In the genomic region with DNA sequence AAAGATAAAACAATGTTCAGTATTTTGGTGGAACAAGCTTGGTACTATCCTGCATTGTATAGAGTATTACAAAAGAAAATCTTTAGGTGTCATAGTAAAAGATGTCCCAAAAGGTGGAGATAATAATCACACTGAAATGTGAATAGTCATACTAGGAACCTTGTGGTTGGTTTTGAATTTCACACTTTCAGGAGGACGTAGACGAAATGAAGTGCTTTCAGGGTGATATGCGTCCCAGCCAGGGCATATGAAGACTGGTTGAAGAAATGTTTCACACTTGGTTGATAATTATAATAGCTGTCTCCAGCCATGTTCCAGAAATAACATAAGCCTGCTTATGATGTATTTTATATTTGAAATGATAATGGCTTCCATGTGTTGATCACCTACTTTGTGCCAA, we compare ENCODE assay signal across 1 cellular context.
TF ChIP-seq lines count a peak whose summit lies in the region.

No MANE protein-coding gene starts in this region.

TF ChIP-seq in GM12878, 131 proteins besides CTCF, POLR2A, EP300 and RAD21 (continued from another document):
- TF ChIP-seq, protein P1, sequence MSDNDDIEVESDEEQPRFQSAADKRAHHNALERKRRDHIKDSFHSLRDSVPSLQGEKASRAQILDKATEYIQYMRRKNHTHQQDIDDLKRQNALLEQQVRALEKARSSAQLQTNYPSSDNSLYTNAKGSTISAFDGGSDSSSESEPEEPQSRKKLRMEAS (IDR thresholded peaks at IDR 0.05; ENCODE audit: low read depth, low read length): no peak
- TF ChIP-seq, protein P2, sequence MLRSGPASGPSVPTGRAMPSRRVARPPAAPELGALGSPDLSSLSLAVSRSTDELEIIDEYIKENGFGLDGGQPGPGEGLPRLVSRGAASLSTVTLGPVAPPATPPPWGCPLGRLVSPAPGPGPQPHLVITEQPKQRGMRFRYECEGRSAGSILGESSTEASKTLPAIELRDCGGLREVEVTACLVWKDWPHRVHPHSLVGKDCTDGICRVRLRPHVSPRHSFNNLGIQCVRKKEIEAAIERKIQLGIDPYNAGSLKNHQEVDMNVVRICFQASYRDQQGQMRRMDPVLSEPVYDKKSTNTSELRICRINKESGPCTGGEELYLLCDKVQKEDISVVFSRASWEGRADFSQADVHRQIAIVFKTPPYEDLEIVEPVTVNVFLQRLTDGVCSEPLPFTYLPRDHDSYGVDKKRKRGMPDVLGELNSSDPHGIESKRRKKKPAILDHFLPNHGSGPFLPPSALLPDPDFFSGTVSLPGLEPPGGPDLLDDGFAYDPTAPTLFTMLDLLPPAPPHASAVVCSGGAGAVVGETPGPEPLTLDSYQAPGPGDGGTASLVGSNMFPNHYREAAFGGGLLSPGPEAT (IDR thresholded peaks at IDR 0.05; ENCODE audit: low read depth): peak; percentile 47; the same call in 1 of the 2 replicates
- TF ChIP-seq RELA (IDR thresholded peaks at IDR 0.05; ENCODE audit: borderline replicate concordance, partially characterized antibody) (no peak), MYC (IDR thresholded peaks at IDR 0.05; ENCODE audit: insufficient read depth, insufficient read length, insufficient replicate concordance, low read length, severe bottlenecking) (no peak), ZNF217 (IDR thresholded peaks at IDR 0.05) (0 out of 2 replicates have a peak, but pooled peaks have one; percentile 58), POU2F2 (IDR thresholded peaks at IDR 0.05; ENCODE audit: borderline replicate concordance, low read depth, low read length) (peak; percentile 74; the same call in 2 of the 3 replicates), NFIC (IDR thresholded peaks at IDR 0.05; ENCODE audit: low read depth, low read length) (peak; percentile 72; the same call in 1 of the 2 replicates), KDM1A (IDR thresholded peaks at IDR 0.05; ENCODE audit: borderline replicate concordance) (no peak), RAD51 (IDR thresholded peaks at IDR 0.05) (no peak), FOS (IDR thresholded peaks at IDR 0.05; ENCODE audit: borderline replicate concordance, extremely low read depth, insufficient read length) (no peak), IRF4 (IDR thresholded peaks at IDR 0.05; ENCODE audit: low read depth, low read length) (peak; percentile 92), SMARCA5 (IDR thresholded peaks at IDR 0.05) (no peak), NFXL1 (IDR thresholded peaks at IDR 0.05; ENCODE audit: borderline replicate concordance) (no peak), HCFC1 (IDR thresholded peaks at IDR 0.05; ENCODE audit: low read length) (no peak), IKZF2 (IDR thresholded peaks at IDR 0.05) (peak; percentile 83 to 84), BMI1 (IDR thresholded peaks at IDR 0.05; ENCODE audit: borderline replicate concordance) (peak; percentile 46; the same call in 1 of the 2 replicates), FOXM1 (IDR thresholded peaks at IDR 0.05; ENCODE audit: low read depth, low read length) (no peak), ATF7 (IDR thresholded peaks at IDR 0.05; ENCODE audit: low read depth) (peak; percentile 76), PML (IDR thresholded peaks at IDR 0.05; ENCODE audit: low read length) (no peak), TARDBP (IDR thresholded peaks at IDR 0.05; ENCODE audit: borderline replicate concordance) (no peak), JUNB (IDR thresholded peaks at IDR 0.05) (peak; percentile 87), IKZF1 (conservative IDR thresholded peaks at IDR 0.05) (peak; percentile 58), POLR2AphosphoS2 (IDR thresholded peaks at IDR 0.05; ENCODE audit: low read depth, low read length) (no peak), BHLHE40 (IDR thresholded peaks at IDR 0.05; ENCODE audit: borderline replicate concordance in 1 of 2, low read depth in 2 of 2, low read length in 1 of 2) (peak in 1 of 2 experiments; percentile 46; a peak in 1 of 4 replicates)
- TF ChIP-seq, protein P3, sequence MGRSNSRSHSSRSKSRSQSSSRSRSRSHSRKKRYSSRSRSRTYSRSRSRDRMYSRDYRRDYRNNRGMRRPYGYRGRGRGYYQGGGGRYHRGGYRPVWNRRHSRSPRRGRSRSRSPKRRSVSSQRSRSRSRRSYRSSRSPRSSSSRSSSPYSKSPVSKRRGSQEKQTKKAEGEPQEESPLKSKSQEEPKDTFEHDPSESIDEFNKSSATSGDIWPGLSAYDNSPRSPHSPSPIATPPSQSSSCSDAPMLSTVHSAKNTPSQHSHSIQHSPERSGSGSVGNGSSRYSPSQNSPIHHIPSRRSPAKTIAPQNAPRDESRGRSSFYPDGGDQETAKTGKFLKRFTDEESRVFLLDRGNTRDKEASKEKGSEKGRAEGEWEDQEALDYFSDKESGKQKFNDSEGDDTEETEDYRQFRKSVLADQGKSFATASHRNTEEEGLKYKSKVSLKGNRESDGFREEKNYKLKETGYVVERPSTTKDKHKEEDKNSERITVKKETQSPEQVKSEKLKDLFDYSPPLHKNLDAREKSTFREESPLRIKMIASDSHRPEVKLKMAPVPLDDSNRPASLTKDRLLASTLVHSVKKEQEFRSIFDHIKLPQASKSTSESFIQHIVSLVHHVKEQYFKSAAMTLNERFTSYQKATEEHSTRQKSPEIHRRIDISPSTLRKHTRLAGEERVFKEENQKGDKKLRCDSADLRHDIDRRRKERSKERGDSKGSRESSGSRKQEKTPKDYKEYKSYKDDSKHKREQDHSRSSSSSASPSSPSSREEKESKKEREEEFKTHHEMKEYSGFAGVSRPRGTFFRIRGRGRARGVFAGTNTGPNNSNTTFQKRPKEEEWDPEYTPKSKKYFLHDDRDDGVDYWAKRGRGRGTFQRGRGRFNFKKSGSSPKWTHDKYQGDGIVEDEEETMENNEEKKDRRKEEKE (IDR thresholded peaks at IDR 0.05): no peak
- TF ChIP-seq, protein P4, sequence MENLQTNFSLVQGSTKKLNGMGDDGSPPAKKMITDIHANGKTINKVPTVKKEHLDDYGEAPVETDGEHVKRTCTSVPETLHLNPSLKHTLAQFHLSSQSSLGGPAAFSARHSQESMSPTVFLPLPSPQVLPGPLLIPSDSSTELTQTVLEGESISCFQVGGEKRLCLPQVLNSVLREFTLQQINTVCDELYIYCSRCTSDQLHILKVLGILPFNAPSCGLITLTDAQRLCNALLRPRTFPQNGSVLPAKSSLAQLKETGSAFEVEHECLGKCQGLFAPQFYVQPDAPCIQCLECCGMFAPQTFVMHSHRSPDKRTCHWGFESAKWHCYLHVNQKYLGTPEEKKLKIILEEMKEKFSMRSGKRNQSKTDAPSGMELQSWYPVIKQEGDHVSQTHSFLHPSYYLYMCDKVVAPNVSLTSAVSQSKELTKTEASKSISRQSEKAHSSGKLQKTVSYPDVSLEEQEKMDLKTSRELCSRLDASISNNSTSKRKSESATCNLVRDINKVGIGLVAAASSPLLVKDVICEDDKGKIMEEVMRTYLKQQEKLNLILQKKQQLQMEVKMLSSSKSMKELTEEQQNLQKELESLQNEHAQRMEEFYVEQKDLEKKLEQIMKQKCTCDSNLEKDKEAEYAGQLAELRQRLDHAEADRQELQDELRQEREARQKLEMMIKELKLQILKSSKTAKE (IDR thresholded peaks at IDR 0.05; ENCODE audit: low read depth, poor library complexity, severe bottlenecking): peak; percentile 79
- TF ChIP-seq, protein P5, sequence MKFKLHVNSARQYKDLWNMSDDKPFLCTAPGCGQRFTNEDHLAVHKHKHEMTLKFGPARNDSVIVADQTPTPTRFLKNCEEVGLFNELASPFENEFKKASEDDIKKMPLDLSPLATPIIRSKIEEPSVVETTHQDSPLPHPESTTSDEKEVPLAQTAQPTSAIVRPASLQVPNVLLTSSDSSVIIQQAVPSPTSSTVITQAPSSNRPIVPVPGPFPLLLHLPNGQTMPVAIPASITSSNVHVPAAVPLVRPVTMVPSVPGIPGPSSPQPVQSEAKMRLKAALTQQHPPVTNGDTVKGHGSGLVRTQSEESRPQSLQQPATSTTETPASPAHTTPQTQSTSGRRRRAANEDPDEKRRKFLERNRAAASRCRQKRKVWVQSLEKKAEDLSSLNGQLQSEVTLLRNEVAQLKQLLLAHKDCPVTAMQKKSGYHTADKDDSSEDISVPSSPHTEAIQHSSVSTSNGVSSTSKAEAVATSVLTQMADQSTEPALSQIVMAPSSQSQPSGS (IDR thresholded peaks at IDR 0.05; ENCODE audit: low read length): peak; percentile 62
- TF ChIP-seq, protein P6, sequence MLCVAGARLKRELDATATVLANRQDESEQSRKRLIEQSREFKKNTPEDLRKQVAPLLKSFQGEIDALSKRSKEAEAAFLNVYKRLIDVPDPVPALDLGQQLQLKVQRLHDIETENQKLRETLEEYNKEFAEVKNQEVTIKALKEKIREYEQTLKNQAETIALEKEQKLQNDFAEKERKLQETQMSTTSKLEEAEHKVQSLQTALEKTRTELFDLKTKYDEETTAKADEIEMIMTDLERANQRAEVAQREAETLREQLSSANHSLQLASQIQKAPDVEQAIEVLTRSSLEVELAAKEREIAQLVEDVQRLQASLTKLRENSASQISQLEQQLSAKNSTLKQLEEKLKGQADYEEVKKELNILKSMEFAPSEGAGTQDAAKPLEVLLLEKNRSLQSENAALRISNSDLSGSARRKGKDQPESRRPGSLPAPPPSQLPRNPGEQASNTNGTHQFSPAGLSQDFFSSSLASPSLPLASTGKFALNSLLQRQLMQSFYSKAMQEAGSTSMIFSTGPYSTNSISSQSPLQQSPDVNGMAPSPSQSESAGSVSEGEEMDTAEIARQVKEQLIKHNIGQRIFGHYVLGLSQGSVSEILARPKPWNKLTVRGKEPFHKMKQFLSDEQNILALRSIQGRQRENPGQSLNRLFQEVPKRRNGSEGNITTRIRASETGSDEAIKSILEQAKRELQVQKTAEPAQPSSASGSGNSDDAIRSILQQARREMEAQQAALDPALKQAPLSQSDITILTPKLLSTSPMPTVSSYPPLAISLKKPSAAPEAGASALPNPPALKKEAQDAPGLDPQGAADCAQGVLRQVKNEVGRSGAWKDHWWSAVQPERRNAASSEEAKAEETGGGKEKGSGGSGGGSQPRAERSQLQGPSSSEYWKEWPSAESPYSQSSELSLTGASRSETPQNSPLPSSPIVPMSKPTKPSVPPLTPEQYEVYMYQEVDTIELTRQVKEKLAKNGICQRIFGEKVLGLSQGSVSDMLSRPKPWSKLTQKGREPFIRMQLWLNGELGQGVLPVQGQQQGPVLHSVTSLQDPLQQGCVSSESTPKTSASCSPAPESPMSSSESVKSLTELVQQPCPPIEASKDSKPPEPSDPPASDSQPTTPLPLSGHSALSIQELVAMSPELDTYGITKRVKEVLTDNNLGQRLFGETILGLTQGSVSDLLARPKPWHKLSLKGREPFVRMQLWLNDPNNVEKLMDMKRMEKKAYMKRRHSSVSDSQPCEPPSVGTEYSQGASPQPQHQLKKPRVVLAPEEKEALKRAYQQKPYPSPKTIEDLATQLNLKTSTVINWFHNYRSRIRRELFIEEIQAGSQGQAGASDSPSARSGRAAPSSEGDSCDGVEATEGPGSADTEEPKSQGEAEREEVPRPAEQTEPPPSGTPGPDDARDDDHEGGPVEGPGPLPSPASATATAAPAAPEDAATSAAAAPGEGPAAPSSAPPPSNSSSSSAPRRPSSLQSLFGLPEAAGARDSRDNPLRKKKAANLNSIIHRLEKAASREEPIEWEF (IDR thresholded peaks at IDR 0.05; ENCODE audit: insufficient replicate concordance, low read depth, low read length): peak; percentile 25
- TF ChIP-seq, protein P7, sequence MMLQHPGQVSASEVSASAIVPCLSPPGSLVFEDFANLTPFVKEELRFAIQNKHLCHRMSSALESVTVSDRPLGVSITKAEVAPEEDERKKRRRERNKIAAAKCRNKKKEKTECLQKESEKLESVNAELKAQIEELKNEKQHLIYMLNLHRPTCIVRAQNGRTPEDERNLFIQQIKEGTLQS (IDR thresholded peaks at IDR 0.05; ENCODE audit: borderline replicate concordance, extremely low read depth, low read depth, low read length): no peak
TF ChIP-seq in GM12878: peak in this region for 28.
